In the genomic region with DNA sequence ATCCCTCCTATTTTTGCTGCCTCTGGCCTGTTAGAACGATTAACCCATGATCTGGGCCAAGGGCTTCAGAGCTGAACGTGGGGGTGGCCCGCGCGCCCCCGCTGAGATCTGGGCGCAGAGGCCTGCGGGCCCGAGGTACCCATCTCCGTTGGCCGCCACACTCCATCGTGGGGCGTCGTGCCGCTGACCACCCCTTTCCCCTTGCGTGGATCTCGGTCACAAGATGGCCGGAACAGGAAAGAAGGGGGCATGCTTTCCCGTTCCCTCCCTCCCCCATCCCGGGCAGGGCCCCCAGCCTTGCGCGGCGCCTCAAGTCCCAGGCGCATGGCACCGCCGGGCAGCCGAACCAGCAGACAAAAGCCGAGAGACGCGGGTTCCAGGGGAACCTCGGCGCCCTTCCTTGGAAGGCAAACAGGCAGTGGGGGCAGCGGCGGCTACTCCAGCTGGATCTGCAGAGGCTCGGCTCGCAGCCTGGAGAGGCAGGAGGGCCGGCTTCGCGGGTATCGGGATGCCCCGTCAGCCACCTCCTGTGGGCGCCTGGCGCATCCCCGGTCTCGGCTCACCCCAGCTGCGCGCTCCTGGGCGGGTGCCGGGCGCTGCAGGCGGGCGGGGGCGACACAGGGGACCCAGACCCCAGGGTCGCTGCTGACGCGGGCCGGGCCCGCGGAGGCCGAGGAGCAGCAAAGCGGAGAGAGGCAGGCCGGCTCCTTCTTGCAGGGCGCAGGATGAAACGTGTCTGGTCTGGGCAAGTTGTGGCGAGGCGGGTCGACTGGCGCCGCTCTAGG, we compare ENCODE assay signal across 1 cellular context.
TF ChIP-seq lines count a peak whose summit lies in the region.

No MANE protein-coding gene starts in this region.

TF ChIP-seq in HEK293, 187 proteins besides CTCF, POLR2A, EP300 and RAD21 (continued from another document and continues in another):
- TF ChIP-seq, protein P1, sequence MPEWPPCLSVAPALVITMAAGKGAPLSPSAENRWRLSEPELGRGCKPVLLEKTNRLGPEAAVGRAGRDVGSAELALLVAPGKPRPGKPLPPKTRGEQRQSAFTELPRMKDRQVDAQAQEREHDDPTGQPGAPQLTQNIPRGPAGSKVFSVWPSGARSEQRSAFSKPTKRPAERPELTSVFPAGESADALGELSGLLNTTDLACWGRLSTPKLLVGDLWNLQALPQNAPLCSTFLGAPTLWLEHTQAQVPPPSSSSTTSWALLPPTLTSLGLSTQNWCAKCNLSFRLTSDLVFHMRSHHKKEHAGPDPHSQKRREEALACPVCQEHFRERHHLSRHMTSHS (tag by site-specific recombination; IDR thresholded peaks at IDR 0.05) = no peak
- TF ChIP-seq KLF8 (tag by site-specific recombination; IDR thresholded peaks at IDR 0.05) (no peak), ZNF654 (tag by site-specific recombination; IDR thresholded peaks at IDR 0.05; ENCODE audit: low read depth) (no peak), ZFHX2 (tag by site-specific recombination; conservative IDR thresholded peaks at IDR 0.05) (no peak; the same call in 1 of the 2 replicates), ZIC2 (tag by site-specific recombination; IDR thresholded peaks at IDR 0.05) (peak; percentile 66), ZNF19 (tag by site-specific recombination; IDR thresholded peaks at IDR 0.05; ENCODE audit: low read depth) (no peak), ZNF473 (tag by site-specific recombination; IDR thresholded peaks at IDR 0.05) (no peak), ZNF169 (tag by site-specific recombination; IDR thresholded peaks at IDR 0.05) (no peak), ZNF529 (tag by site-specific recombination; IDR thresholded peaks at IDR 0.05; ENCODE audit: insufficient replicate concordance) (no peak), ZNF596 (tag by site-specific recombination; IDR thresholded peaks at IDR 0.05) (no peak), ZBTB8A (tag by site-specific recombination; IDR thresholded peaks at IDR 0.05) (peak; percentile 75), ZNF16 (tag by site-specific recombination; IDR thresholded peaks at IDR 0.05; ENCODE audit: low read depth) (no peak), ZNF658 (tag by site-specific recombination; IDR thresholded peaks at IDR 0.05) (no peak), ZNF626 (tag by site-specific recombination; IDR thresholded peaks at IDR 0.05) (no peak), ZNF777 (tag by site-specific recombination; IDR thresholded peaks at IDR 0.05; ENCODE audit: borderline replicate concordance) (no peak), ZNF792 (tag by site-specific recombination; IDR thresholded peaks at IDR 0.05) (no peak), ZNF157 (tag by site-specific recombination; IDR thresholded peaks at IDR 0.05) (no peak), ZNF548 (tag by site-specific recombination; IDR thresholded peaks at IDR 0.05) (no peak), ZFP69B (tag by site-specific recombination; IDR thresholded peaks at IDR 0.05) (peak; percentile 13; the same call in 1 of the 2 replicates), HOXD13 (CRISPR knock-in tag; IDR thresholded peaks at IDR 0.05; ENCODE audit: borderline replicate concordance) (no peak), ZNF423 (tag by site-specific recombination; IDR thresholded peaks at IDR 0.05) (0 out of 2 replicates have a peak, but pooled peaks have one; percentile 35), KLF1 (tag by site-specific recombination; IDR thresholded peaks at IDR 0.05) (no peak), ZNF174 (tag by site-specific recombination; IDR thresholded peaks at IDR 0.05) (no peak), ZNF223 (tag by site-specific recombination; IDR thresholded peaks at IDR 0.05) (no peak), OVOL3 (tag by site-specific recombination; IDR thresholded peaks at IDR 0.05) (no peak), FEZF1 (tag by site-specific recombination; IDR thresholded peaks at IDR 0.05) (no peak), YY2 (tag by site-specific recombination; IDR thresholded peaks at IDR 0.05) (no peak), SCRT1 (tag by site-specific recombination; IDR thresholded peaks at IDR 0.05; ENCODE audit: borderline replicate concordance) (no peak), ZNF707 (tag by site-specific recombination; IDR thresholded peaks at IDR 0.05) (no peak), ZNF629 (tag by site-specific recombination; IDR thresholded peaks at IDR 0.05) (no peak), ZNF132 (tag by site-specific recombination; IDR thresholded peaks at IDR 0.05; ENCODE audit: borderline replicate concordance) (no peak), ZNF184 (tag by site-specific recombination; IDR thresholded peaks at IDR 0.05) (no peak), GFI1B (tag by site-specific recombination; IDR thresholded peaks at IDR 0.05) (no peak)
- TF ChIP-seq, protein P2, sequence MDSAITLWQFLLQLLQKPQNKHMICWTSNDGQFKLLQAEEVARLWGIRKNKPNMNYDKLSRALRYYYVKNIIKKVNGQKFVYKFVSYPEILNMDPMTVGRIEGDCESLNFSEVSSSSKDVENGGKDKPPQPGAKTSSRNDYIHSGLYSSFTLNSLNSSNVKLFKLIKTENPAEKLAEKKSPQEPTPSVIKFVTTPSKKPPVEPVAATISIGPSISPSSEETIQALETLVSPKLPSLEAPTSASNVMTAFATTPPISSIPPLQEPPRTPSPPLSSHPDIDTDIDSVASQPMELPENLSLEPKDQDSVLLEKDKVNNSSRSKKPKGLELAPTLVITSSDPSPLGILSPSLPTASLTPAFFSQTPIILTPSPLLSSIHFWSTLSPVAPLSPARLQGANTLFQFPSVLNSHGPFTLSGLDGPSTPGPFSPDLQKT (IDR thresholded peaks at IDR 0.05; ENCODE audit: borderline replicate concordance, low read depth, low read length) = no peak
- TF ChIP-seq, protein P3, sequence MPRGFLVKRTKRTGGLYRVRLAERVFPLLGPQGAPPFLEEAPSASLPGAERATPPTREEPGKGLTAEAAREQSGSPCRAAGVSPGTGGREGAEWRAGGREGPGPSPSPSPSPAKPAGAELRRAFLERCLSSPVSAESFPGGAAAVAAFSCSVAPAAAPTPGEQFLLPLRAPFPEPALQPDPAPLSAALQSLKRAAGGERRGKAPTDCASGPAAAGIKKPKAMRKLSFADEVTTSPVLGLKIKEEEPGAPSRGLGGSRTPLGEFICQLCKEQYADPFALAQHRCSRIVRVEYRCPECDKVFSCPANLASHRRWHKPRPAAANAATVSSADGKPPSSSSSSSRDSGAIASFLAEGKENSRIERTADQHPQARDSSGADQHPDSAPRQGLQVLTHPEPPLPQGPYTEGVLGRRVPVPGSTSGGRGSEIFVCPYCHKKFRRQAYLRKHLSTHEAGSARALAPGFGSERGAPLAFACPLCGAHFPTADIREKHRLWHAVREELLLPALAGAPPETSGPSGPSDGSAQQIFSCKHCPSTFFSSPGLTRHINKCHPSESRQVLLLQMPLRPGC (tag by site-specific recombination; IDR thresholded peaks at IDR 0.05) = no peak
- TF ChIP-seq, protein P4, sequence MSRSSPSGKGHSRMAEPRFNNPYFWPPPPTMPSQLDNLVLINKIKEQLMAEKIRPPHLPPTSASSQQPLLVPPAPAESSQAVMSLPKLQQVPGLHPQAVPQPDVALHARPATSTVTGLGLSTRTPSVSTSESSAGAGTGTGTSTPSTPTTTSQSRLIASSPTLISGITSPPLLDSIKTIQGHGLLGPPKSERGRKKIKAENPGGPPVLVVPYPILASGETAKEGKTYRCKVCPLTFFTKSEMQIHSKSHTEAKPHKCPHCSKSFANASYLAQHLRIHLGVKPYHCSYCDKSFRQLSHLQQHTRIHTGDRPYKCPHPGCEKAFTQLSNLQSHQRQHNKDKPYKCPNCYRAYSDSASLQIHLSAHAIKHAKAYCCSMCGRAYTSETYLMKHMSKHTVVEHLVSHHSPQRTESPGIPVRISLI (tag by site-specific recombination; IDR thresholded peaks at IDR 0.05) = no peak
- TF ChIP-seq, protein P5, sequence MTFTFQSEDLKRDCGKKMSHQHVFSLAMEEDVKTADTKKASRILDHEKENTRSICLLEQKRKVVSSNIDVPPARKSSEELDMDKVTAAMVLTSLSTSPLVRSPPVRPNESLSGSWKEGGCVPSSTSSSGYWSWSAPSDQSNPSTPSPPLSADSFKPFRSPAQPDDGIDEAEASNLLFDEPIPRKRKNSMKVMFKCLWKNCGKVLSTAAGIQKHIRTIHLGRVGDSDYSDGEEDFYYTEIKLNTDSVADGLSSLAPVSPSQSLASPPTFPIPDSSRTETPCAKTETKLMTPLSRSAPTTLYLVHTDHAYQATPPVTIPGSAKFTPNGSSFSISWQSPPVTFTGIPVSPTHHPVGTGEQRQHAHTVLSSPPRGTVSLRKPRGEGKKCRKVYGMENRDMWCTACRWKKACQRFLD (tag by site-specific recombination; IDR thresholded peaks at IDR 0.05) = no peak
- TF ChIP-seq, protein P6, sequence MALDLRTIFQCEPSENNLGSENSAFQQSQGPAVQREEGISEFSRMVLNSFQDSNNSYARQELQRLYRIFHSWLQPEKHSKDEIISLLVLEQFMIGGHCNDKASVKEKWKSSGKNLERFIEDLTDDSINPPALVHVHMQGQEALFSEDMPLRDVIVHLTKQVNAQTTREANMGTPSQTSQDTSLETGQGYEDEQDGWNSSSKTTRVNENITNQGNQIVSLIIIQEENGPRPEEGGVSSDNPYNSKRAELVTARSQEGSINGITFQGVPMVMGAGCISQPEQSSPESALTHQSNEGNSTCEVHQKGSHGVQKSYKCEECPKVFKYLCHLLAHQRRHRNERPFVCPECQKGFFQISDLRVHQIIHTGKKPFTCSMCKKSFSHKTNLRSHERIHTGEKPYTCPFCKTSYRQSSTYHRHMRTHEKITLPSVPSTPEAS (tag by site-specific recombination; IDR thresholded peaks at IDR 0.05) = no peak
- TF ChIP-seq, protein P7, sequence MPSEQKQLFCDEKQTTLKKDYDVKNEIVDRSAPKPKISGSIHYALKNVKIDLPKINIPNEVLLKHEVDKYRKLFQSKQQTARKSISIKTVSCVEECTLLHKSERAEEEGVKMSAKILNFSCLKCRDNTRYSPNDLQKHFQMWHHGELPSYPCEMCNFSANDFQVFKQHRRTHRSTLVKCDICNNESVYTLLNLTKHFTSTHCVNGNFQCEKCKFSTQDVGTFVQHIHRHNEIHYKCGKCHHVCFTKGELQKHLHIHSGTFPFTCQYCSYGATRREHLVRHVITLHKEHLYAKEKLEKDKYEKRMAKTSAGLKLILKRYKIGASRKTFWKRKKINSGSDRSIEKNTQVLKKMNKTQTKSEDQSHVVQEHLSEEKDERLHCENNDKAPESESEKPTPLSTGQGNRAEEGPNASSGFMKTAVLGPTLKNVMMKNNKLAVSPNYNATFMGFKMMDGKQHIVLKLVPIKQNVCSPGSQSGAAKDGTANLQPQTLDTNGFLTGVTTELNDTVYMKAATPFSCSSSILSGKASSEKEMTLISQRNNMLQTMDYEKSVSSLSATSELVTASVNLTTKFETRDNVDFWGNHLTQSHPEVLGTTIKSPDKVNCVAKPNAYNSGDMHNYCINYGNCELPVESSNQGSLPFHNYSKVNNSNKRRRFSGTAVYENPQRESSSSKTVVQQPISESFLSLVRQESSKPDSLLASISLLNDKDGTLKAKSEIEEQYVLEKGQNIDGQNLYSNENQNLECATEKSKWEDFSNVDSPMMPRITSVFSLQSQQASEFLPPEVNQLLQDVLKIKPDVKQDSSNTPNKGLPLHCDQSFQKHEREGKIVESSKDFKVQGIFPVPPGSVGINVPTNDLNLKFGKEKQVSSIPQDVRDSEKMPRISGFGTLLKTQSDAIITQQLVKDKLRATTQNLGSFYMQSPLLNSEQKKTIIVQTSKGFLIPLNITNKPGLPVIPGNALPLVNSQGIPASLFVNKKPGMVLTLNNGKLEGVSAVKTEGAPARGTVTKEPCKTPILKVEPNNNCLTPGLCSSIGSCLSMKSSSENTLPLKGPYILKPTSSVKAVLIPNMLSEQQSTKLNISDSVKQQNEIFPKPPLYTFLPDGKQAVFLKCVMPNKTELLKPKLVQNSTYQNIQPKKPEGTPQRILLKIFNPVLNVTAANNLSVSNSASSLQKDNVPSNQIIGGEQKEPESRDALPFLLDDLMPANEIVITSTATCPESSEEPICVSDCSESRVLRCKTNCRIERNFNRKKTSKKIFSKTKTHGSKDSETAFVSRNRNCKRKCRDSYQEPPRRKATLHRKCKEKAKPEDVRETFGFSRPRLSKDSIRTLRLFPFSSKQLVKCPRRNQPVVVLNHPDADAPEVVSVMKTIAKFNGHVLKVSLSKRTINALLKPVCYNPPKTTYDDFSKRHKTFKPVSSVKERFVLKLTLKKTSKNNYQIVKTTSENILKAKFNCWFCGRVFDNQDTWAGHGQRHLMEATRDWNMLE (tag by site-specific recombination; conservative IDR thresholded peaks at IDR 0.05; ENCODE audit: low read depth) = no peak
- TF ChIP-seq, protein P8, sequence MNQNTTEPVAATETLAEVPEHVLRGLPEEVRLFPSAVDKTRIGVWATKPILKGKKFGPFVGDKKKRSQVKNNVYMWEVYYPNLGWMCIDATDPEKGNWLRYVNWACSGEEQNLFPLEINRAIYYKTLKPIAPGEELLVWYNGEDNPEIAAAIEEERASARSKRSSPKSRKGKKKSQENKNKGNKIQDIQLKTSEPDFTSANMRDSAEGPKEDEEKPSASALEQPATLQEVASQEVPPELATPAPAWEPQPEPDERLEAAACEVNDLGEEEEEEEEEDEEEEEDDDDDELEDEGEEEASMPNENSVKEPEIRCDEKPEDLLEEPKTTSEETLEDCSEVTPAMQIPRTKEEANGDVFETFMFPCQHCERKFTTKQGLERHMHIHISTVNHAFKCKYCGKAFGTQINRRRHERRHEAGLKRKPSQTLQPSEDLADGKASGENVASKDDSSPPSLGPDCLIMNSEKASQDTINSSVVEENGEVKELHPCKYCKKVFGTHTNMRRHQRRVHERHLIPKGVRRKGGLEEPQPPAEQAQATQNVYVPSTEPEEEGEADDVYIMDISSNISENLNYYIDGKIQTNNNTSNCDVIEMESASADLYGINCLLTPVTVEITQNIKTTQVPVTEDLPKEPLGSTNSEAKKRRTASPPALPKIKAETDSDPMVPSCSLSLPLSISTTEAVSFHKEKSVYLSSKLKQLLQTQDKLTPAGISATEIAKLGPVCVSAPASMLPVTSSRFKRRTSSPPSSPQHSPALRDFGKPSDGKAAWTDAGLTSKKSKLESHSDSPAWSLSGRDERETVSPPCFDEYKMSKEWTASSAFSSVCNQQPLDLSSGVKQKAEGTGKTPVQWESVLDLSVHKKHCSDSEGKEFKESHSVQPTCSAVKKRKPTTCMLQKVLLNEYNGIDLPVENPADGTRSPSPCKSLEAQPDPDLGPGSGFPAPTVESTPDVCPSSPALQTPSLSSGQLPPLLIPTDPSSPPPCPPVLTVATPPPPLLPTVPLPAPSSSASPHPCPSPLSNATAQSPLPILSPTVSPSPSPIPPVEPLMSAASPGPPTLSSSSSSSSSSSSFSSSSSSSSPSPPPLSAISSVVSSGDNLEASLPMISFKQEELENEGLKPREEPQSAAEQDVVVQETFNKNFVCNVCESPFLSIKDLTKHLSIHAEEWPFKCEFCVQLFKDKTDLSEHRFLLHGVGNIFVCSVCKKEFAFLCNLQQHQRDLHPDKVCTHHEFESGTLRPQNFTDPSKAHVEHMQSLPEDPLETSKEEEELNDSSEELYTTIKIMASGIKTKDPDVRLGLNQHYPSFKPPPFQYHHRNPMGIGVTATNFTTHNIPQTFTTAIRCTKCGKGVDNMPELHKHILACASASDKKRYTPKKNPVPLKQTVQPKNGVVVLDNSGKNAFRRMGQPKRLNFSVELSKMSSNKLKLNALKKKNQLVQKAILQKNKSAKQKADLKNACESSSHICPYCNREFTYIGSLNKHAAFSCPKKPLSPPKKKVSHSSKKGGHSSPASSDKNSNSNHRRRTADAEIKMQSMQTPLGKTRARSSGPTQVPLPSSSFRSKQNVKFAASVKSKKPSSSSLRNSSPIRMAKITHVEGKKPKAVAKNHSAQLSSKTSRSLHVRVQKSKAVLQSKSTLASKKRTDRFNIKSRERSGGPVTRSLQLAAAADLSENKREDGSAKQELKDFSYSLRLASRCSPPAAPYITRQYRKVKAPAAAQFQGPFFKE (tag by site-specific recombination; IDR thresholded peaks at IDR 0.05; ENCODE audit: borderline replicate concordance) = no peak
